Comparison of ENCODE assay signal across 25 cellular contexts in genomic region chr17:56773124-56773523, GRCh38.
A peak's percentile ranks its signal among the peaks of the same experiment; 100 is the strongest.
DNase-seq lines count a peak whose midpoint lies in the region; ATAC-seq, FAIRE-seq and TF ChIP-seq lines count a peak whose summit lies in the region.
"Had no signal": no experiment of that assay in that cellular context is flagged by ENCODE, and none has a peak within 500 bp of the region (broad histone marks: within the 10 kb centered on the region; RNA-seq: fewer than 3 reads in every experiment).

No MANE protein-coding gene starts in this region.

- H3K9ac ChIP-seq in HepG2 (ENCODE audit: insufficient read depth, low read depth, low read length) (no peak overlapping the region), K562 (ENCODE audit: insufficient read depth in 1 of 2, low read depth in 2 of 2, low read length in 2 of 2) (no peak overlapping the region), mesenchymal stem cell (ENCODE audit: low read length) (no peak overlapping the region)

- POLR2A ChIA-PET in HepG2 (lab: Yijun Ruan, JAX): no interaction called here
- POLR2A ChIA-PET in K562 (lab: Yijun Ruan, JAX): interaction anchor here (0.7 to 1.7 kb wide), 2 partner anchors 10 to 12 kb away, joined by 3 to 6 read pairs; no protein-coding TSS in a partner anchor

- in situ Hi-C loops in HepG2 (cut with HindIII; ENCODE audit: extremely low pct_ligation_motif_present, low pct_unique_long_range_greater_than_20kb) (no loop called here), K562 (cut with MboI) (no loop called here)

- H2BK5ac ChIP-seq in mesenchymal stem cell (ENCODE audit: low read depth, low read length, poor library complexity, severe bottlenecking): no peak overlapping the region

- no peak overlapping the region for H3K18ac ChIP-seq in mesenchymal stem cell (ENCODE audit: low read depth in 1 of 2, low read length in 2 of 2)

- no peaks in the 10 kb centered on the region for H3K79me1 ChIP-seq in mesenchymal stem cell (replicated peaks; ENCODE audit: low read length, poor library complexity, severe bottlenecking)

- FAIRE-seq in HepG2 (lab: Jason Lieb, UNC) (no peak), K562 (lab: Jason Lieb, UNC) (no peak)
- FAIRE-seq: A549, GM12878, H54 had no signal

- TF ChIP-seq EP300 in HepG2 (IDR thresholded peaks at IDR 0.05; ENCODE audit: low read depth in 2 of 2, low read length in 2 of 2) (no peak), HepG2 (CRISPR knock-in tag; IDR thresholded peaks at IDR 0.05; ENCODE audit: borderline replicate concordance) (no peak), K562 (IDR thresholded peaks at IDR 0.05; ENCODE audit: low read length) (no peak)

- no peaks in the 10 kb centered on the region for H4K20me1 ChIP-seq in HepG2 (ENCODE audit: insufficient read depth, low read length)
- no peaks in the 10 kb centered on the region for H4K20me1 ChIP-seq in K562 (replicated peaks; ENCODE audit: control insufficient read depth, insufficient read depth, low read length)

- H3K23ac ChIP-seq in mesenchymal stem cell (ENCODE audit: low read length in 2 of 2): no peak overlapping the region

- BruUV-seq in HepG2 (replicated peaks; lab: Mats Ljungman, UMichigan) (no TSS peak), K562 (replicated peaks; lab: Mats Ljungman, UMichigan) (no TSS peak)

- no peak overlapping the region for H3K4ac ChIP-seq in mesenchymal stem cell (ENCODE audit: low read depth in 1 of 2, low read length in 2 of 2)

- H3K4me2 ChIP-seq in HepG2 (ENCODE audit: low read depth, low read length): peak overlapping the region; percentile 32
- H3K4me2 ChIP-seq in K562 (ENCODE audit: insufficient read depth, low read length): 0 out of 2 replicates have a peak overlapping the region, but pooled peaks have one; percentile 6
- no peak overlapping the region for H3K4me2 ChIP-seq in mesenchymal stem cell (ENCODE audit: low read length, poor library complexity, severe bottlenecking)
- H3K4me2 ChIP-seq: A549 had no signal

- DNase-seq in NCI-H2227 (lab: John Stamatoyannopoulos, UW; ENCODE audit: unreplicated experiment) (peak; percentile 13), NCI-H2227 treated with DMSO at 0.1 percent for 48 hours (lab: John Stamatoyannopoulos, UW) (no peak), HepG2 (ENCODE audit: low spot score) (no peak), right lobe of liver (no peak), K562 (ENCODE audit: extremely low read depth in 1 of 4, low spot score in 3 of 4) (peak in 2 of 4 experiments; percentile 16 to 48), sciatic nerve (ENCODE audit: low spot score) (no peak), mesenchymal stem cell (no peak)
- DNase-seq: 8988T; ACHN; AML-193; BE2C; C1 segment of cervical spinal cord; Calu3; CD4-positive, alpha-beta memory T cell; COR-L47; DMS79; EL; GDM1; GOT3; HFFc6 had no signal

- H2BK15ac ChIP-seq in mesenchymal stem cell (ENCODE audit: low read depth, poor library complexity, severe bottlenecking): no peak overlapping the region

- H2BK120ac ChIP-seq in mesenchymal stem cell (ENCODE audit: low read depth, low read length): no peak overlapping the region

- H3K27ac ChIP-seq in HepG2 (ENCODE audit: extremely low read length, insufficient read depth, low read length) (no peak overlapping the region), right lobe of liver (no peak overlapping the region), K562 (ENCODE audit: extremely low read depth, low read depth, low read length) (no peak overlapping the region), mesenchymal stem cell (ENCODE audit: low read length, poor library complexity, severe bottlenecking) (no peak overlapping the region)
- H3K27ac ChIP-seq: A549 had no signal

- H4K8ac ChIP-seq in mesenchymal stem cell (ENCODE audit: low read length): no peak overlapping the region

- peaks cover 27% of the 10 kb centered on the region for H3K4me1 ChIP-seq in HepG2 (ENCODE audit: insufficient read depth, low read length)
- no peaks in the 10 kb centered on the region for H3K4me1 ChIP-seq in right lobe of liver
- H3K4me1 ChIP-seq in K562 (replicated peaks in 1 of 2; ENCODE audit: control insufficient read depth in 2 of 2, insufficient read depth in 2 of 2, low read length in 2 of 2): peaks cover 0 to 7% of the 10 kb centered on the region in 2 experiments; a peak in 2 of 5 replicates
- H3K4me1 ChIP-seq in mesenchymal stem cell (ENCODE audit: control insufficient read depth, insufficient read depth, low read depth, low read length): no peaks in the 10 kb centered on the region
- H3K4me1 ChIP-seq: A549, BE2C, HAP-1 had no signal

- no peak overlapping the region for H4K91ac ChIP-seq in mesenchymal stem cell (ENCODE audit: low read length)

- H3K4me3 ChIP-seq in HepG2 (replicated peaks in 1 of 3; ENCODE audit: insufficient read depth in 1 of 3, low read depth in 2 of 3, low read length in 3 of 3): no peak overlapping the region; a peak in 1 of 6 replicates
- H3K4me3 ChIP-seq in right lobe of liver: no peak overlapping the region
- H3K4me3 ChIP-seq in K562: no peak overlapping the region
- H3K4me3 ChIP-seq in mesenchymal stem cell (ENCODE audit: insufficient read depth in 1 of 2, low read depth in 1 of 2, low read length in 2 of 2): no peak overlapping the region
- H3K4me3 ChIP-seq: A549, GM12878, HAP-1 had no signal

- H2AFZ ChIP-seq in HepG2 (ENCODE audit: low read length): no peak overlapping the region
- H2AFZ ChIP-seq in K562 (ENCODE audit: low read depth, low read length): 0 out of 2 replicates have a peak overlapping the region, but pooled peaks have one; percentile 35
- H2AFZ ChIP-seq in mesenchymal stem cell (ENCODE audit: low read depth, low read length): no peak overlapping the region

- no peak for TF ChIP-seq POLR2A in HepG2 (IDR thresholded peaks at IDR 0.05; ENCODE audit: insufficient read depth in 1 of 2, low read depth in 2 of 2, low read length in 2 of 2)
- no peak for TF ChIP-seq POLR2A in right lobe of liver (IDR thresholded peaks at IDR 0.05)
- TF ChIP-seq POLR2A in K562 (conservative IDR thresholded peaks at IDR 0.05): no peak

- no peak overlapping the region for H2BK12ac ChIP-seq in mesenchymal stem cell (ENCODE audit: low read length in 2 of 2)

- TF ChIP-seq RAD21 in HepG2 (CRISPR knock-in tag; IDR thresholded peaks at IDR 0.05) (no peak), K562 (CRISPR knock-in tag; conservative IDR thresholded peaks at IDR 0.05 in 1 of 2, IDR thresholded peaks at IDR 0.05 in 1 of 2) (no peak)

- WGBS in HepG2 (ENCODE audit: low lambda C conversion rate): 12% methylated on average over 3 of the region's 3 CpGs
- WGBS in right lobe of liver (ENCODE audit: insufficient coverage, low coverage, low lambda C conversion rate, missing lambda C conversion rate): 32% methylated on average over 2 of the region's 3 CpGs
- WGBS in K562 (ENCODE audit: insufficient coverage, low coverage, missing lambda C conversion rate): 0% methylated on average over 3 of the region's 3 CpGs
- 90% methylated on average over 3 of the region's 3 CpGs for WGBS in mesenchymal stem cell

- H3K79me2 ChIP-seq in HepG2 (ENCODE audit: insufficient read depth, low read length) (no peaks in the 10 kb centered on the region), K562 (ENCODE audit: control insufficient read depth, insufficient read depth, low read length) (no peaks in the 10 kb centered on the region)

- CTCF ChIA-PET in HepG2 (lab: Yijun Ruan, JAX; ENCODE audit: low intra/inter-chr PET ratio, low total read pairs): no interaction called here
- CTCF ChIA-PET in K562 (lab: Yijun Ruan, JAX; ENCODE audit: low intra/inter-chr PET ratio): no interaction called here

- no peak overlapping the region for H3K14ac ChIP-seq in mesenchymal stem cell (ENCODE audit: low read length in 2 of 2)

- no peak for TF ChIP-seq CTCF in HepG2 (CRISPR knock-in tag; IDR thresholded peaks at IDR 0.05)
- no peak for TF ChIP-seq CTCF in right lobe of liver (IDR thresholded peaks at IDR 0.05)
- no peak for TF ChIP-seq CTCF in K562 (IDR thresholded peaks at IDR 0.05 in 2 of 3, conservative IDR thresholded peaks at IDR 0.05 in 1 of 3; ENCODE audit: insufficient read depth in 2 of 3, low read depth in 1 of 3, low read length in 3 of 3)

- H3K9me3 ChIP-seq in HepG2 (ENCODE audit: low read length) (no peaks in the 10 kb centered on the region), right lobe of liver (no peaks in the 10 kb centered on the region), K562 (replicated peaks; ENCODE audit: control insufficient read depth, insufficient read depth, low read depth, low read length) (no peaks in the 10 kb centered on the region), mesenchymal stem cell (ENCODE audit: control insufficient read depth, low read length) (peaks cover 7% of the 10 kb centered on the region)
- H3K9me3 ChIP-seq: A549, BE2C, HAP-1 had no signal

- no peaks in the 10 kb centered on the region for H3K36me3 ChIP-seq in HepG2 (replicated peaks in 1 of 2; ENCODE audit: control insufficient read depth in 1 of 2, insufficient read depth in 2 of 2, low read length in 2 of 2)
- no peaks in the 10 kb centered on the region for H3K36me3 ChIP-seq in right lobe of liver
- no peaks in the 10 kb centered on the region for H3K36me3 ChIP-seq in K562 (ENCODE audit: control insufficient read depth, insufficient read depth, low read length)
- no peaks in the 10 kb centered on the region for H3K36me3 ChIP-seq in mesenchymal stem cell (ENCODE audit: control insufficient read depth in 1 of 2, insufficient read depth in 2 of 2, low read depth in 1 of 2, low read length in 2 of 2)
- H3K36me3 ChIP-seq: BE2C, HAP-1 had no signal

- H3K27me3 ChIP-seq in HepG2 (ENCODE audit: control insufficient read depth in 1 of 2, insufficient read depth in 2 of 2, low read length in 2 of 2): peaks cover 0 to 28% of the 10 kb centered on the region in 2 experiments; a peak in 2 of 5 replicates
- no peaks in the 10 kb centered on the region for H3K27me3 ChIP-seq in right lobe of liver
- peaks cover 5 to 18% of the 10 kb centered on the region in 2 experiments; a peak in 4 of 5 replicates for H3K27me3 ChIP-seq in K562 (ENCODE audit: control insufficient read depth in 2 of 2, insufficient read depth in 2 of 2, low read length in 2 of 2)
- peaks cover 27 to 48% of the 10 kb centered on the region in 2 experiments for H3K27me3 ChIP-seq in mesenchymal stem cell (ENCODE audit: control insufficient read depth in 1 of 2, insufficient read depth in 1 of 2, low read length in 2 of 2)

- H2AK5ac ChIP-seq in mesenchymal stem cell (ENCODE audit: low read length, severe bottlenecking): no peak overlapping the region

- intact Hi-C loops in HepG2 (cut with micrococcal nuclease; ENCODE audit: unreplicated experiment) (no loop called here), right lobe of liver (cut with DNase I) (no loop called here), K562 (cut with micrococcal nuclease) (no loop called here), sciatic nerve (cut with DNase I) (no loop called here)

- no peaks in the 10 kb centered on the region for H3K9me1 ChIP-seq in K562 (ENCODE audit: control insufficient read depth, insufficient read depth, low read length)

- no peak; the same call in 2 of the 3 replicates for ATAC-seq in HepG2
- ATAC-seq in right lobe of liver: no peak
- peak; percentile 69 for ATAC-seq in K562
- ATAC-seq in sciatic nerve: peak; percentile 38
- no peak for ATAC-seq in GM21717 (IDR thresholded peaks at IDR 0.05; ENCODE audit: unreplicated experiment)
- ATAC-seq: A549, GM12878 had no signal

TF ChIP-seq in HepG2, 621 proteins besides CTCF, POLR2A, EP300 and RAD21 (continues in another document):
- no peak for TF ChIP-seq SMAD3 (CRISPR knock-in tag; IDR thresholded peaks at IDR 0.05)

TF ChIP-seq in K562, 482 proteins besides CTCF, POLR2A, EP300 and RAD21 (continues in another document):
- no peak for TF ChIP-seq HDAC2 (IDR thresholded peaks at IDR 0.05)
- TF ChIP-seq ZBTB8A (IDR thresholded peaks at IDR 0.05; ENCODE audit: partially characterized antibody): no peak

Comparison
In these comparisons a context has a peak if more than half of its experiments do, and no peak if none do; other contexts are left out.
1. ATAC-seq: peak in K562 (single experiment) and sciatic nerve (single experiment); none in HepG2 (single experiment), right lobe of liver (0 of 4) and GM21717 (single experiment).